ENCODE assay signal across 14 cellular contexts in genomic region chr7:27908534-27909165, GRCh38.
DNase-seq lines count a peak whose midpoint lies in the region; ATAC-seq and TF ChIP-seq lines count a peak whose summit lies in the region.
"Had no signal": no experiment of that assay in that cellular context is flagged by ENCODE, and none has a peak within 500 bp of the region (broad histone marks: within the 10 kb centered on the region; RNA-seq: fewer than 3 reads in every experiment).

No MANE protein-coding gene starts in this region.

- ATAC-seq in activated B cell treated with CpG ODN at 0.5 μM for 24 hours (ENCODE audit: low read depth) (peak; percentile 25), naive B cell (ENCODE audit: low read depth in 2 of 2) (peak; percentile 18 to 47)
- ATAC-seq in stimulated activated naive CD8-positive, alpha-beta T cell treated with anti-CD3 and anti-CD28 coated beads, Interleukin-15, amount 100 ng/mL, for 72 hours, result no peak
- ATAC-seq: HCT116, HepG2 had no signal

- H3K27ac Mint-ChIP-seq in activated naive CD4-positive, alpha-beta T cell treated with anti-CD3 and anti-CD28 coated beads, Interleukin-2, amount 50 U/mL, for 24 hours, result peak overlapping the region; percentile 23
- H3K27ac Mint-ChIP-seq in activated B cell treated with CpG ODN at 0.5 μM for 24 hours (peak overlapping the region; percentile 30), naive B cell (peak overlapping the region in 3 of 6 donors; percentile 42 to 71 (median 57)), osteocyte (ENCODE audit: unreplicated experiment) (no peak overlapping the region)
- H3K27ac Mint-ChIP-seq in stimulated activated naive CD8-positive, alpha-beta T cell treated with anti-CD3 and anti-CD28 coated beads, Interleukin-15, amount 100 ng/mL, for 72 hours, result no peak overlapping the region
- H3K27ac Mint-ChIP-seq: CD4-positive, alpha-beta T cell had no signal

- intact Hi-C loops in activated B cell treated with CpG ODN at 0.5 μM for 24 hours (cut with micrococcal nuclease), result no loop called here

- DNase-seq in activated naive CD4-positive, alpha-beta T cell treated with Interleukin-2 at 50 U/mL for 16 hours, result no peak
- DNase-seq in activated B cell treated with CpG ODN at 0.5 μM for 24 hours, result no peak
- DNase-seq in naive B cell, result no peak
- no peak for DNase-seq in stimulated activated naive CD8-positive, alpha-beta T cell treated with anti-CD3 and anti-CD28 coated beads, Interleukin-15, amount 100 ng/mL, for 72 hours
- no peak for DNase-seq in globus pallidus (ENCODE audit: low spot score)
- DNase-seq in T-helper 2 cell, result no peak
- DNase-seq in osteocyte (ENCODE audit: extremely low spot score, unreplicated experiment), result no peak
- DNase-seq: C1 segment of cervical spinal cord; Calu3; CD4-positive, alpha-beta T cell; DMS 273 treated with DMSO at 0.1 percent for 48 hours had no signal

- CTCF ChIA-PET in activated B cell treated with CpG ODN at 0.5 μM for 24 hours (lab: Charles Lee), result interaction anchor here (0.9 to 3.8 kb wide), 2 partner anchors 10 to 700 kb away, joined by 3 to 14 read pairs; no protein-coding TSS in a partner anchor

- H3K4me3 Mint-ChIP-seq in activated naive CD4-positive, alpha-beta T cell treated with anti-CD3 and anti-CD28 coated beads, Interleukin-2, amount 50 U/mL, for 24 hours, result no peak overlapping the region
- H3K4me3 Mint-ChIP-seq in activated B cell treated with CpG ODN at 0.5 μM for 24 hours (no peak overlapping the region), naive B cell (no peak overlapping the region), osteocyte (ENCODE audit: unreplicated experiment) (no peak overlapping the region)
- no peak overlapping the region for H3K4me3 Mint-ChIP-seq in stimulated activated naive CD8-positive, alpha-beta T cell treated with anti-CD3 and anti-CD28 coated beads, Interleukin-15, amount 100 ng/mL, for 72 hours
- H3K4me3 Mint-ChIP-seq: CD4-positive, alpha-beta T cell had no signal

- no peak for TF ChIP-seq CTCF in activated B cell treated with CpG ODN at 0.5 μM for 24 hours (IDR thresholded peaks at IDR 0.05)
- no peak for TF ChIP-seq CTCF in osteocyte (IDR thresholded peaks at IDR 0.05)

- no peaks in the 10 kb centered on the region for H3K36me3 Mint-ChIP-seq in activated naive CD4-positive, alpha-beta T cell treated with anti-CD3 and anti-CD28 coated beads, Interleukin-2, amount 50 U/mL, for 24 hours
- peaks cover 14% of the 10 kb centered on the region for H3K36me3 Mint-ChIP-seq in activated B cell treated with CpG ODN at 0.5 μM for 24 hours (ENCODE audit: low read depth)
- H3K36me3 Mint-ChIP-seq in naive B cell, result peaks cover 0 to 2% of the 10 kb centered on the region in 2 donors
- H3K36me3 Mint-ChIP-seq in osteocyte (ENCODE audit: unreplicated experiment), result peaks cover 2% of the 10 kb centered on the region

- H3K9me3 Mint-ChIP-seq in activated naive CD4-positive, alpha-beta T cell treated with anti-CD3 and anti-CD28 coated beads, Interleukin-2, amount 50 U/mL, for 24 hours, result no peaks in the 10 kb centered on the region
- H3K9me3 Mint-ChIP-seq in activated B cell treated with CpG ODN at 0.5 μM for 24 hours, result no peaks in the 10 kb centered on the region
- H3K9me3 Mint-ChIP-seq in naive B cell, result no peaks in the 10 kb centered on the region
- H3K9me3 Mint-ChIP-seq in stimulated activated naive CD8-positive, alpha-beta T cell treated with anti-CD3 and anti-CD28 coated beads, Interleukin-15, amount 100 ng/mL, for 72 hours, result no peaks in the 10 kb centered on the region
- H3K9me3 Mint-ChIP-seq in osteocyte (ENCODE audit: unreplicated experiment), result no peaks in the 10 kb centered on the region
- H3K9me3 Mint-ChIP-seq: CD4-positive, alpha-beta T cell had no signal

- POLR2A ChIA-PET in activated B cell treated with CpG ODN at 0.5 μM for 24 hours (lab: Charles Lee), result no interaction called here

- peaks cover under 1% of the 10 kb centered on the region for H3K4me1 Mint-ChIP-seq in activated naive CD4-positive, alpha-beta T cell treated with anti-CD3 and anti-CD28 coated beads, Interleukin-2, amount 50 U/mL, for 24 hours
- H3K4me1 Mint-ChIP-seq in activated B cell treated with CpG ODN at 0.5 μM for 24 hours (peaks cover 38% of the 10 kb centered on the region), naive B cell (peaks cover 10 to 57% (median 43%) of the 10 kb centered on the region in 3 donors), osteocyte (ENCODE audit: unreplicated experiment) (peaks cover 6% of the 10 kb centered on the region)
- no peaks in the 10 kb centered on the region for H3K4me1 Mint-ChIP-seq in stimulated activated naive CD8-positive, alpha-beta T cell treated with anti-CD3 and anti-CD28 coated beads, Interleukin-15, amount 100 ng/mL, for 72 hours

- H3K27me3 Mint-ChIP-seq in activated naive CD4-positive, alpha-beta T cell treated with anti-CD3 and anti-CD28 coated beads, Interleukin-2, amount 50 U/mL, for 24 hours, result no peaks in the 10 kb centered on the region
- no peaks in the 10 kb centered on the region for H3K27me3 Mint-ChIP-seq in activated B cell treated with CpG ODN at 0.5 μM for 24 hours
- H3K27me3 Mint-ChIP-seq in naive B cell, result no peaks in the 10 kb centered on the region
- no peaks in the 10 kb centered on the region for H3K27me3 Mint-ChIP-seq in stimulated activated naive CD8-positive, alpha-beta T cell treated with anti-CD3 and anti-CD28 coated beads, Interleukin-15, amount 100 ng/mL, for 72 hours
- no peaks in the 10 kb centered on the region for H3K27me3 Mint-ChIP-seq in osteocyte (ENCODE audit: unreplicated experiment)
- H3K27me3 Mint-ChIP-seq: CD4-positive, alpha-beta T cell had no signal

Comparison
In these comparisons a context has a peak if more than half of its experiments do, and no peak if none do; other contexts are left out.
1. H3K27ac Mint-ChIP-seq: peak in activated naive CD4-positive, alpha-beta T cell treated with anti-CD3 and anti-CD28 coated beads, Interleukin-2, amount 50 U/mL, for 24 hours (single experiment) and activated B cell treated with CpG ODN at 0.5 μM for 24 hours (single experiment); none in stimulated activated naive CD8-positive, alpha-beta T cell treated with anti-CD3 and anti-CD28 coated beads, Interleukin-15, amount 100 ng/mL, for 72 hours (0 of 2) and osteocyte (single experiment).